Comparison of ENCODE assay signal across 8 cellular contexts in genomic region chr9:129885018-129885669, GRCh38. TPM values are rescaled to one million over a fixed set of nuclear protein-coding genes. Genes with fewer than 3 reads are reported as not detected.
DNase-seq lines count a peak whose midpoint lies in the region; ATAC-seq, FAIRE-seq and TF ChIP-seq lines count a peak whose summit lies in the region.

No MANE protein-coding gene starts in this region.

- DNase-seq in A549 (ENCODE audit: low read depth in 1 of 2, low spot score in 1 of 2), result no peak
- peak; percentile 76 for DNase-seq in GM12865 (ENCODE audit: low read depth)
- DNase-seq in NT2/D1 (ENCODE audit: low read depth, low spot score), result no peak
- DNase-seq in GM12878 (ENCODE audit: low read depth, low spot score), result peak; percentile 20
- DNase-seq in stomach, result peak; percentile 54

- H3K27me3 ChIP-seq in NT2/D1 (ENCODE audit: insufficient read depth, insufficient read length), result no peaks in the 10 kb centered on the region
- no peaks in the 10 kb centered on the region for H3K27me3 ChIP-seq in GM12878 (replicated peaks in 1 of 2; ENCODE audit: control insufficient read depth in 2 of 2, insufficient read depth in 2 of 2, low read length in 1 of 2)
- no peaks in the 10 kb centered on the region for H3K27me3 ChIP-seq in layer of hippocampus (ENCODE audit: control insufficient read depth, insufficient read depth, low read length)
- no peaks in the 10 kb centered on the region for H3K27me3 ChIP-seq in stomach

- BruUV-seq in GM12878 (replicated peaks; lab: Mats Ljungman, UMichigan), result TSS peak; percentile 12

- in situ Hi-C loops in GM12878 (cut with MboI), result loop anchor here (5.0 kb wide), 2 partner anchors 107 to 157 kb away; partner anchors contain the start of gene FNBP1

- SMC1A ChIA-PET in GM12878 (lab: Charles Lee; ENCODE audit: uncharacterized antibody, unreplicated experiment), result interaction anchor here (0.7 to 3.1 kb wide), 20 partner anchors 12 to 243 kb away, joined by 3 to 29 read pairs (median 4); partner anchors contain the start of gene C9orf78

- peaks cover 41% of the 10 kb centered on the region for H3K79me2 ChIP-seq in GM12878 (ENCODE audit: control insufficient read depth, insufficient read depth, low read length)

- POLR2A ChIA-PET in A549 (lab: Yijun Ruan, JAX) (interaction anchor here (1.8 kb wide), 1 partner anchor 158 kb away, joined by 10 read pairs; the partner anchor contains the start of gene FNBP1), GM12878 (lab: Charles Lee) (interaction anchor here (0.7 to 5.2 kb wide), 9 partner anchors 21 to 159 kb away, joined by 3 to 79 read pairs (median 4); partner anchors contain the start of gene C9orf78)

- H3K4me1 ChIP-seq in A549, result peaks cover 24% of the 10 kb centered on the region
- peaks cover 39% of the 10 kb centered on the region for H3K4me1 ChIP-seq in NT2/D1 (ENCODE audit: insufficient read depth, insufficient read length)
- peaks cover 57% of the 10 kb centered on the region for H3K4me1 ChIP-seq in GM12878 (ENCODE audit: control insufficient read depth, insufficient read depth, low read length)
- peaks cover 26 to 74% (median 40%) of the 10 kb centered on the region in 4 donors for H3K4me1 ChIP-seq in stomach

- H3K9me3 ChIP-seq in A549, result no peaks in the 10 kb centered on the region
- H3K9me3 ChIP-seq in NT2/D1 (ENCODE audit: insufficient read depth, low read length), result no peaks in the 10 kb centered on the region
- no peaks in the 10 kb centered on the region for H3K9me3 ChIP-seq in GM12878 (replicated peaks; ENCODE audit: control insufficient read depth, insufficient read depth, low read length)
- H3K9me3 ChIP-seq in stomach, result no peaks in the 10 kb centered on the region

- peak overlapping the region; percentile 55 to 87 for H3K27ac ChIP-seq in A549
- H3K27ac ChIP-seq in GM12878 (ENCODE audit: control insufficient read depth, insufficient read depth), result peak overlapping the region; percentile 96
- peak overlapping the region; percentile 78 for H3K27ac ChIP-seq in layer of hippocampus (ENCODE audit: low read depth, low read length)
- H3K27ac ChIP-seq in stomach, result peak overlapping the region; percentile 56 to 92 (median 85)

- H3K4me3 ChIP-seq in A549 (peak overlapping the region; percentile 25), GM12865 (ENCODE audit: low read depth, low read length) (peak overlapping the region; percentile 75), NT2/D1 (ENCODE audit: insufficient read length, low read depth) (peak overlapping the region; percentile 22), GM12878 (peak overlapping the region; percentile 74), stomach (peak overlapping the region; percentile 26 to 51 (median 38))

- TF ChIP-seq EP300 in A549 (IDR thresholded peaks at IDR 0.05) (no peak), GM12878 (IDR thresholded peaks at IDR 0.05; ENCODE audit: borderline replicate concordance in 1 of 2, control insufficient read depth in 1 of 2, low read depth in 2 of 2, low read length in 2 of 2) (no peak), stomach (IDR thresholded peaks at IDR 0.05) (no peak)

- peak overlapping the region; percentile 73 for H3K9ac ChIP-seq in NT2/D1 (ENCODE audit: insufficient read length, low read depth)
- peak overlapping the region; percentile 90 for H3K9ac ChIP-seq in GM12878 (ENCODE audit: control insufficient read depth, insufficient read depth, low read length)

- H3K4me2 ChIP-seq in A549, result peak overlapping the region; percentile 85
- peak overlapping the region; percentile 100 for H3K4me2 ChIP-seq in GM12878 (ENCODE audit: control insufficient read depth, insufficient read depth)

- peaks cover 30% of the 10 kb centered on the region for H3K36me3 ChIP-seq in NT2/D1 (ENCODE audit: insufficient read depth, insufficient read length, low read length)
- H3K36me3 ChIP-seq in GM12878 (ENCODE audit: control insufficient read depth in 2 of 2, insufficient read depth in 2 of 2, low read length in 1 of 2), result peaks cover 5 to 8% of the 10 kb centered on the region in 2 experiments
- peaks cover 11 to 26% (median 18%) of the 10 kb centered on the region in 4 donors for H3K36me3 ChIP-seq in stomach

- peak overlapping the region; percentile 19; the same call in 1 of the 2 replicates for H2AFZ ChIP-seq in GM12878 (ENCODE audit: control insufficient read depth, low read depth, low read length)

- TF ChIP-seq POLR2A in A549 (IDR thresholded peaks at IDR 0.05; ENCODE audit: low read length) (no peak), GM12878 (IDR thresholded peaks at IDR 0.05; ENCODE audit: low read depth, low read length) (peak; percentile 79), stomach (IDR thresholded peaks at IDR 0.05) (no peak), GM18505 (IDR thresholded peaks at IDR 0.05; ENCODE audit: borderline replicate concordance, extremely low read depth, insufficient read depth, insufficient read length) (no peak)

- CTCF ChIA-PET in A549 (lab: Yijun Ruan, JAX) (interaction anchor here (0.6 to 2.1 kb wide), 55 partner anchors 10 to 854 kb away, joined by 3 to 14 read pairs (median 4); no protein-coding TSS in a partner anchor), GM12878 (lab: Yijun Ruan, JAX) (interaction anchor here (0.7 to 2.8 kb wide), 25 partner anchors 10 to 358 kb away, joined by 3 to 19 read pairs (median 4); no protein-coding TSS in a partner anchor)

- ATAC-seq in A549 (peak; percentile 28 to 63), GM12878 (peak; percentile 19), GM18505 (IDR thresholded peaks at IDR 0.05; ENCODE audit: unreplicated experiment) (no peak), GM18867 (IDR thresholded peaks at IDR 0.05; ENCODE audit: unreplicated experiment) (no peak)

- intact Hi-C loops in GM12878 (cut with micrococcal nuclease; ENCODE audit: unreplicated experiment) (loop anchor here (5.0 kb wide), 2 partner anchors 122 to 212 kb away; no protein-coding TSS in a partner anchor), stomach (cut with DNase I; ENCODE audit: low total_unique reads) (loop anchor here (10.0 kb wide), 1 partner anchor 160 kb away; the partner anchor contains the start of gene FNBP1)

- WGBS in A549 (ENCODE audit: missing lambda C conversion rate), result 52% methylated on average over 19 of the region's 27 CpGs
- 3% methylated on average over 27 of the region's 27 CpGs for WGBS in GM12878 (ENCODE audit: insufficient coverage, insufficient replicate concordance, low lambda C conversion rate, missing lambda C conversion rate)
- WGBS in stomach, 5 donors, result 11 to 26% (median 25%) methylated on average over 21 to 27 of the region's 27 CpGs

- no peak for FAIRE-seq in A549 (lab: Jason Lieb, UNC)
- no peak for FAIRE-seq in GM12878 (lab: Jason Lieb, UNC)

- no peaks in the 10 kb centered on the region; the same call in 1 of the 2 replicates for H4K20me1 ChIP-seq in GM12878 (ENCODE audit: control insufficient read depth, insufficient read depth)

- TF ChIP-seq RAD21 in A549 (conservative IDR thresholded peaks at IDR 0.05 in 1 of 2, IDR thresholded peaks at IDR 0.05 in 1 of 2) (no peak), GM12878 (IDR thresholded peaks at IDR 0.05; ENCODE audit: insufficient read depth, low read depth, low read length) (peak; percentile 13; the same call in 1 of the 2 replicates)

- RAD21 ChIA-PET in GM12878 (lab: Charles Lee; ENCODE audit: unreplicated experiment), result interaction anchor here (1.0 to 5.4 kb wide), 9 partner anchors 34 to 214 kb away, joined by 3 to 89 read pairs (median 7); no protein-coding TSS in a partner anchor

- TF ChIP-seq CTCF in A549 (IDR thresholded peaks at IDR 0.05) (no peak), GM12865 (IDR thresholded peaks at IDR 0.05; ENCODE audit: insufficient read depth, low read depth, low read length, missing control alignments) (peak; percentile 53), GM12878 (IDR thresholded peaks at IDR 0.05 in 2 of 3, conservative IDR thresholded peaks at IDR 0.05 in 1 of 3; ENCODE audit: control insufficient read depth in 2 of 3, extremely low read depth in 1 of 3, insufficient read depth in 1 of 3, low read depth in 3 of 3, low read length in 3 of 3) (peak; percentile 21 to 54 (median 48); a peak in 4 of 6 replicates), stomach (IDR thresholded peaks at IDR 0.05) (peak in 1 of 7 experiments; percentile 23)

RNA-seq across cellular contexts. Expression of gene USP20, which starts 49.9 kb away (rescaled TPM):
- polyA plus RNA-seq in A549 (2011; rRNA removed) (3.8 and 3.9 TPM in 2 replicates), A549 (2017; fragmentation: RNase III; extraction: RNeasy Plus Mini Kit Qiagen cat#74134 plus additional on column Dnase treatment) (5.0 to 5.9 TPM (median 5.9 TPM) in 3 replicates), GM12878 (2011; rRNA removed) (4.0 and 7.5 TPM in 2 replicates), GM12878 (2014; fragmentation: Illumina TruSeq; extraction: Trizol) (2.6 and 6.1 TPM in 2 replicates), GM12878 (2014; fragmentation: Nextera tagmentation; extraction: Ambion mirVana) (1 to 10 TPM in 1 of 2 experiments, under 1 TPM in 1; 0.66 to 1.1 TPM), GM12878 (2014; rRNA removed) (15.8 and 23.0 TPM in 2 replicates), GM12878 (2016; fragmentation: Nextera tagmentation; extraction: Ambion mirVana) (10 to 100 TPM; 22.3 to 22.9 TPM), stomach (10 to 100 TPM; 15.9 to 32.4 (median 17.3) TPM)
- 6.7 and 7.7 TPM in 2 replicates for polyA plus RNA-seq in A549 (2012; cell fraction: cytosol; rRNA removed)
- 27.3 and 32.5 TPM in 2 replicates for polyA plus RNA-seq in A549 (2012; cell fraction: nucleus; rRNA removed)
- 6.6 and 8.8 TPM in 2 replicates for polyA minus RNA-seq in A549 (2011; rRNA and poly(A)+ RNA removed)
- 11.7 and 12.6 TPM in 2 replicates for total RNA-seq in GM12878 (2013; cell fraction: nucleolus; rRNA removed)
- total RNA-seq in GM12878 (2014; rRNA removed) (10.7 and 14.4 TPM in 2 replicates), GM12878 (2014; rRNA removed; fragmentation: Illumina TruSeq; extraction: Trizol) (6.4 and 7.6 TPM in 2 replicates), GM12878 (2021) (23.0 and 23.3 TPM in 2 replicates), stomach (10 to 100 TPM in 3 of 5 donors, 1 to 10 TPM in 2; 7.3 to 52.1 (median 16.9) TPM)
- 6.4 TPM for polyA plus RNA-seq in GM12878 (2011; ENCODE audit: low read depth)
- polyA plus RNA-seq in GM12878 (2011; cell fraction: cytosol; rRNA removed), result 8.6 and 11.8 TPM in 2 replicates
- 79.9 and 80.0 TPM in 2 replicates for polyA plus RNA-seq in GM12878 (2011; cell fraction: nucleus; rRNA removed)
- 11.7 and 12.5 TPM in 2 replicates for polyA plus RNA-seq in GM12878 (2012)
- 6.4 and 11.9 TPM in 2 replicates for polyA minus RNA-seq in GM12878 (2011; rRNA and poly(A)+ RNA removed)
- 4.8 and 5.2 TPM in 2 replicates for polyA minus RNA-seq in GM12878 (2011; cell fraction: cytosol; rRNA and poly(A)+ RNA removed)
- 10.2 and 16.4 TPM in 2 replicates for polyA minus RNA-seq in GM12878 (2011; cell fraction: nucleus; rRNA and poly(A)+ RNA removed)

RNA-seq across cellular contexts. Expression of gene C9orf78, which starts 50.1 kb away (rescaled TPM):
- polyA plus RNA-seq in A549 (2011; rRNA removed) (58.0 and 91.4 TPM in 2 replicates), A549 (2017; fragmentation: RNase III; extraction: RNeasy Plus Mini Kit Qiagen cat#74134 plus additional on column Dnase treatment) (111 to 131 TPM (median 127 TPM) in 3 replicates), GM12878 (2011; rRNA removed) (41.8 and 60.7 TPM in 2 replicates), GM12878 (2014; fragmentation: Illumina TruSeq; extraction: Trizol) (52.4 and 53.3 TPM in 2 replicates), GM12878 (2014; fragmentation: Nextera tagmentation; extraction: Ambion mirVana) (10 to 100 TPM; 28.6 to 60.9 TPM), GM12878 (2014; rRNA removed) (37.5 and 40.0 TPM in 2 replicates), GM12878 (2016; fragmentation: Nextera tagmentation; extraction: Ambion mirVana) (10 to 100 TPM; 56.9 to 59.0 TPM), stomach (10 to 100 TPM; 54.5 to 67.5 (median 55.3) TPM)
- 34.3 and 38.0 TPM in 2 replicates for polyA plus RNA-seq in A549 (2012; cell fraction: cytosol; rRNA removed)
- 6.0 and 10.5 TPM in 2 replicates for polyA plus RNA-seq in A549 (2012; cell fraction: nucleus; rRNA removed)
- polyA minus RNA-seq in A549 (2011; rRNA and poly(A)+ RNA removed), result 7.8 and 8.7 TPM in 2 replicates
- 14.4 and 17.1 TPM in 2 replicates for total RNA-seq in GM12878 (2013; cell fraction: nucleolus; rRNA removed)
- total RNA-seq in GM12878 (2014; rRNA removed) (32.6 and 36.7 TPM in 2 replicates), GM12878 (2014; rRNA removed; fragmentation: Illumina TruSeq; extraction: Trizol) (46.2 and 54.6 TPM in 2 replicates), GM12878 (2021) (18.9 and 23.0 TPM in 2 replicates), stomach (10 to 100 TPM; 18.7 to 62.0 (median 31.7) TPM)
- polyA plus RNA-seq in GM12878 (2011; ENCODE audit: low read depth), result 32.0 TPM
- 20.5 and 23.6 TPM in 2 replicates for polyA plus RNA-seq in GM12878 (2011; cell fraction: cytosol; rRNA removed)
- 6.5 and 9.3 TPM in 2 replicates for polyA plus RNA-seq in GM12878 (2011; cell fraction: nucleus; rRNA removed)
- 24.9 and 32.2 TPM in 2 replicates for polyA plus RNA-seq in GM12878 (2012)
- 8.7 and 13.1 TPM in 2 replicates for polyA minus RNA-seq in GM12878 (2011; rRNA and poly(A)+ RNA removed)
- polyA minus RNA-seq in GM12878 (2011; cell fraction: cytosol; rRNA and poly(A)+ RNA removed), result 7.4 and 14.0 TPM in 2 replicates
- polyA minus RNA-seq in GM12878 (2011; cell fraction: nucleus; rRNA and poly(A)+ RNA removed), result 3.7 and 7.0 TPM in 2 replicates

Comparison
In these comparisons a context has a peak if more than half of its experiments do, and no peak if none do; other contexts are left out.
1. ATAC-seq: peak in A549 (2 of 2) and GM12878 (single experiment); none in GM18505 (single experiment) and GM18867 (single experiment).
2. DNase-seq: peak in GM12865 (single experiment), GM12878 (single experiment) and stomach (single experiment); none in A549 (0 of 2) and NT2/D1 (single experiment).
3. H3K4me3 ChIP-seq: peak in every context shown above with its lines; median percentile 75 in GM12865; 74 in GM12878; 38 in stomach; 25 in A549; 22 in NT2/D1.
4. Of the 24 proteins assayed by ChIP-seq in both GM12878 and A549: peak only in GM12878: CHD2, CTCF, POLR2A, POLR2AphosphoS2 and RAD21; only in A549: none; in both: none; in neither: 19.
5. Peak in every context shown above with its lines, with median percentiles within 50 percentile points of each other: H3K27ac ChIP-seq.